Comparison of ENCODE assay signal across 27 cellular contexts in genomic region chr1:60831780-60832179, GRCh38.
"Had no signal": no experiment of that assay in that cellular context is flagged by ENCODE, and none has a peak within 500 bp of the region (broad histone marks: within the 10 kb centered on the region; RNA-seq: fewer than 3 reads in every experiment).

No MANE protein-coding gene starts in this region.

- H3K27ac ChIP-seq: adrenal gland, body of pancreas, coronary artery, dorsolateral prefrontal cortex, gastroesophageal sphincter, neural progenitor cell had no signal

- H3K9me3 ChIP-seq: adrenal gland, body of pancreas, gastroesophageal sphincter, tibial nerve had no signal

- H3K36me3 Mint-ChIP-seq: activated CD8-positive, alpha-beta memory T cell treated with anti-CD3 and anti-CD28 coated beads, Interleukin-2, amount 10 ng/mL, durations not matched to agents 7 days and 5 days; activated naive CD8-positive, alpha-beta T cell treated with anti-CD3 and anti-CD28 coated beads for 36 hours; immature natural killer cell; naive thymus-derived CD4-positive, alpha-beta T cell; WTC11 had no signal

- H3K27ac Mint-ChIP-seq: activated CD8-positive, alpha-beta memory T cell treated with anti-CD3 and anti-CD28 coated beads, Interleukin-2, amount 10 ng/mL, durations not matched to agents 7 days and 5 days; activated CD8-positive, alpha-beta T cell treated with anti-CD3 and anti-CD28 coated beads, Interleukin-2, amount 10 ng/mL, durations not matched to agents 7 days and 5 days; activated naive CD4-positive, alpha-beta T cell treated with anti-CD3 and anti-CD28 coated beads for 36 hours; activated naive CD8-positive, alpha-beta T cell treated with anti-CD3 and anti-CD28 coated beads for 36 hours; immature natural killer cell; naive thymus-derived CD4-positive, alpha-beta T cell; neural progenitor cell; WTC11 had no signal

- H2AFZ ChIP-seq: neural progenitor cell had no signal

- DNase-seq: activated CD8-positive, alpha-beta memory T cell treated with anti-CD3 and anti-CD28 coated beads, Interleukin-2, amount 10 ng/mL, durations not matched to agents 7 days and 5 days; activated CD8-positive, alpha-beta T cell treated with anti-CD3 and anti-CD28 coated beads, Interleukin-2, amount 10 ng/mL, durations not matched to agents 7 days and 5 days; activated effector memory CD4-positive, alpha-beta T cell treated with Interleukin-2 at 50 U/mL for 16 hours; activated naive CD4-positive, alpha-beta T cell treated with anti-CD3 and anti-CD28 coated beads for 36 hours; activated naive CD8-positive, alpha-beta T cell treated with anti-CD3 and anti-CD28 coated beads for 36 hours; adrenal gland; aorta; body of pancreas; cerebellar nuclear complex; dorsolateral prefrontal cortex; effector memory CD4-positive, alpha-beta T cell; head of caudate nucleus; hypothalamus; kidney; left ventricle myocardium inferior; naive thymus-derived CD4-positive, alpha-beta T cell; occipital lobe; right cardiac atrium; stimulated activated CD4-positive, alpha-beta T cell treated with anti-CD3 and anti-CD28 coated beads, Interleukin-2, amount 100 ng/mL, for 48 hours; stimulated activated naive CD4-positive, alpha-beta T cell treated with Interleukin-2 at 50 U/mL for 16 hours had no signal

- H3K4me3 Mint-ChIP-seq: activated CD8-positive, alpha-beta memory T cell treated with anti-CD3 and anti-CD28 coated beads, Interleukin-2, amount 10 ng/mL, durations not matched to agents 7 days and 5 days; activated CD8-positive, alpha-beta T cell treated with anti-CD3 and anti-CD28 coated beads, Interleukin-2, amount 10 ng/mL, durations not matched to agents 7 days and 5 days; activated naive CD4-positive, alpha-beta T cell treated with anti-CD3 and anti-CD28 coated beads for 36 hours; activated naive CD8-positive, alpha-beta T cell treated with anti-CD3 and anti-CD28 coated beads for 36 hours; naive thymus-derived CD4-positive, alpha-beta T cell; neural progenitor cell; WTC11 had no signal

- H3K36me3 ChIP-seq: adrenal gland, gastroesophageal sphincter, left ventricle myocardium inferior, neural progenitor cell, tibial nerve had no signal

- H3K9ac ChIP-seq: neural progenitor cell had no signal

- H3K4me1 ChIP-seq: adrenal gland, gastroesophageal sphincter, left ventricle myocardium inferior, neural progenitor cell had no signal

- FAIRE-seq: kidney had no signal

- H3K4me2 ChIP-seq: neural progenitor cell had no signal

- H3K27me3 ChIP-seq: adrenal gland, body of pancreas, gastroesophageal sphincter, neural progenitor cell, tibial nerve had no signal

- ATAC-seq: activated CD8-positive, alpha-beta memory T cell treated with anti-CD3 and anti-CD28 coated beads, Interleukin-2, amount 10 ng/mL, durations not matched to agents 7 days and 5 days; activated CD8-positive, alpha-beta T cell treated with anti-CD3 and anti-CD28 coated beads, Interleukin-2, amount 10 ng/mL, durations not matched to agents 7 days and 5 days; body of pancreas; gastroesophageal sphincter; right cardiac atrium; SK-N-SH treated with all-trans-retinoic acid at 6 μM for 48 hours; WTC11 had no signal

- H3K4me3 ChIP-seq: adrenal gland, body of pancreas, coronary artery, dorsolateral prefrontal cortex, gastroesophageal sphincter, left ventricle myocardium inferior, neural progenitor cell, tibial nerve had no signal
